In genomic region chr13:34257980-34258379, GRCh38 we compare ENCODE assay signal across 16 cellular contexts.
A peak's percentile ranks its signal among the peaks of the same experiment; 100 is the strongest.
DNase-seq lines count a peak whose midpoint lies in the region; ATAC-seq, FAIRE-seq and TF ChIP-seq lines count a peak whose summit lies in the region.
"Had no signal": no experiment of that assay in that cellular context is flagged by ENCODE, and none has a peak within 500 bp of the region (broad histone marks: within the 10 kb centered on the region; RNA-seq: fewer than 3 reads in every experiment).

No MANE protein-coding gene starts in this region.

- peaks cover 18 to 19% of the 10 kb centered on the region in 2 donors for H3K9me3 Mint-ChIP-seq in natural killer cell

- no peak for TF ChIP-seq EP300 in H1 (IDR thresholded peaks at IDR 0.05; ENCODE audit: borderline replicate concordance in 1 of 2, low read depth in 2 of 2, low read length in 2 of 2)

- H3K4me2 ChIP-seq in H1 (ENCODE audit: insufficient read depth in 1 of 2, low read depth in 2 of 2, low read length in 2 of 2): no peak overlapping the region

- no peaks in the 10 kb centered on the region for H3K79me2 ChIP-seq in H1 (ENCODE audit: control insufficient read depth in 1 of 2, insufficient read depth in 2 of 2, low read length in 2 of 2)

- TF ChIP-seq CTCF in H1 (IDR thresholded peaks at IDR 0.05; ENCODE audit: control extremely low read depth in 1 of 3, insufficient read depth in 1 of 3, low read depth in 1 of 3, low read length in 3 of 3) (no peak), upper lobe of right lung (IDR thresholded peaks at IDR 0.05) (no peak), natural killer cell (IDR thresholded peaks at IDR 0.05) (no peak)

- H2AK5ac ChIP-seq in H1 (ENCODE audit: low read depth, low read length): no peak overlapping the region

- H3K23me2 ChIP-seq in H1 (ENCODE audit: low read depth, low read length): no peaks in the 10 kb centered on the region

- H4K5ac ChIP-seq in H1 (ENCODE audit: insufficient read length, low read depth, low read length): no peak overlapping the region

- no peaks in the 10 kb centered on the region for H4K20me1 ChIP-seq in H1 (replicated peaks in 1 of 2; ENCODE audit: control insufficient read depth in 1 of 2, insufficient read depth in 2 of 2, low read length in 2 of 2)

- H4K91ac ChIP-seq in H1 (replicated peaks; ENCODE audit: insufficient read length, low read length): peak overlapping the region; percentile 29

- no peaks in the 10 kb centered on the region for H3K27me3 ChIP-seq in H1 (replicated peaks in 1 of 4; ENCODE audit: control insufficient read depth in 3 of 4, extremely low read depth in 1 of 4, insufficient read depth in 3 of 4, low read length in 3 of 4)
- H3K27me3 ChIP-seq in upper lobe of right lung: no peaks in the 10 kb centered on the region
- H3K27me3 ChIP-seq: breast epithelium, stomach, upper lobe of left lung had no signal

- H3K18ac ChIP-seq in H1 (ENCODE audit: extremely low read depth, low read length): no peak overlapping the region

- WGBS in H1 (ENCODE audit: extremely low coverage in 1 of 2, insufficient coverage in 1 of 2, insufficient read length in 1 of 2, insufficient replicate concordance in 2 of 2, low coverage in 1 of 2, low lambda C conversion rate in 2 of 2, missing lambda C conversion rate in 1 of 2), 2 experiments: 91% methylated on average over 4 of the region's 4 CpGs; no CpG with 5 or more reads in 1 of the 2 experiments

- no peaks in the 10 kb centered on the region for H3K79me1 ChIP-seq in H1 (ENCODE audit: low read depth, low read length)

- H3K56ac ChIP-seq in H1 (replicated peaks; ENCODE audit: insufficient read length, low read depth, low read length): no peak overlapping the region

- H3K23ac ChIP-seq in H1 (ENCODE audit: insufficient read length): no peak overlapping the region

- H3K36me3 Mint-ChIP-seq in natural killer cell: no peaks in the 10 kb centered on the region

- no peak for FAIRE-seq in H1 (lab: Jason Lieb, UNC)

- H3K4me3 ChIP-seq in H1 (ENCODE audit: extremely low read depth in 1 of 4, insufficient read depth in 2 of 4, low read depth in 3 of 4, low read length in 4 of 4) (no peak overlapping the region), upper lobe of right lung (no peak overlapping the region)
- H3K4me3 ChIP-seq: breast epithelium, stomach, upper lobe of left lung had no signal

- no peak overlapping the region for H3K9ac ChIP-seq in H1 (replicated peaks in 1 of 4; ENCODE audit: extremely low read depth in 1 of 4, low read depth in 3 of 4, low read length in 3 of 4)

- no peak overlapping the region for H2BK15ac ChIP-seq in H1 (ENCODE audit: low read length)

- DNase-seq in left ventricle myocardium superior (no peak), Right ventricle myocardium inferior (ENCODE audit: missing footprints) (no peak), NCI-H446 treated with DMSO at 0.1 percent for 48 hours (lab: John Stamatoyannopoulos, UW) (peak; percentile 45), H1 (ENCODE audit: low read depth in 1 of 2, low spot score in 2 of 2) (no peak), upper lobe of right lung (no peak), cerebellum (ENCODE audit: low spot score) (no peak), natural killer cell (no peak)
- DNase-seq: activated CD4-positive, CD25-positive, alpha-beta regulatory T cell; erythroblast; NCI-H2107; NCI-H69; stomach; upper lobe of left lung had no signal

- no peak overlapping the region for H4K8ac ChIP-seq in H1 (ENCODE audit: extremely low read depth, insufficient read depth, low read length)

- no peak overlapping the region for H3K27ac ChIP-seq in H1 (ENCODE audit: low read depth, low read length)
- H3K27ac ChIP-seq in upper lobe of right lung: no peak overlapping the region
- H3K27ac ChIP-seq: breast epithelium, stomach, upper lobe of left lung had no signal

- H3K36me3 ChIP-seq in H1 (ENCODE audit: control insufficient read depth in 2 of 4, insufficient read depth in 4 of 4, low read length in 3 of 4): no peaks in the 10 kb centered on the region
- no peaks in the 10 kb centered on the region for H3K36me3 ChIP-seq in upper lobe of right lung
- H3K36me3 ChIP-seq: breast epithelium, stomach, upper lobe of left lung had no signal

- H3K4me3 Mint-ChIP-seq in natural killer cell: no peak overlapping the region

- CTCF ChIA-PET in H1 (lab: Charles Lee; ENCODE audit: partially characterized antibody): no interaction called here

- TF ChIP-seq RAD21 in H1 (IDR thresholded peaks at IDR 0.05 in 1 of 2, conservative IDR thresholded peaks at IDR 0.05 in 1 of 2; ENCODE audit: low read depth in 2 of 2, low read length in 2 of 2): no peak

- H3K27ac Mint-ChIP-seq in natural killer cell: no peak overlapping the region
- H3K27ac Mint-ChIP-seq: activated T-helper 2 cell treated with anti-CD3 and anti-CD28 coated beads, Interferon-gamma antibody, Interleukin-2, Interleukin-4, amounts not matched to agents 10 μg/mL and 5 μg/mL and 100 μg/mL, durations not matched to agents 14 hours and 24 hours and 36 hours had no signal

- no peak overlapping the region for H3K4ac ChIP-seq in H1 (replicated peaks; ENCODE audit: insufficient read length, low read depth, low read length)

- H3K9me3 ChIP-seq in H1 (ENCODE audit: insufficient read depth in 2 of 2, low read depth in 1 of 2, low read length in 1 of 2) (0 out of 4 replicates have a peak, but pooled peaks cover 2 to 3% of the 10 kb centered on the region in 2 experiments), upper lobe of right lung (no peaks in the 10 kb centered on the region)
- H3K9me3 ChIP-seq: breast epithelium, upper lobe of left lung had no signal

- no peak overlapping the region for H2BK120ac ChIP-seq in H1 (replicated peaks; ENCODE audit: low read depth, low read length)

- POLR2A ChIA-PET in H1 (lab: Charles Lee; ENCODE audit: partially characterized antibody): no interaction called here

- H2BK5ac ChIP-seq in H1 (ENCODE audit: low read depth, low read length): no peak overlapping the region

- H2AFZ ChIP-seq in H1 (ENCODE audit: low read length): no peak overlapping the region

- intact Hi-C loops in left ventricle myocardium superior (cut with micrococcal nuclease) (no loop called here), Right ventricle myocardium inferior (cut with DNase I) (no loop called here), upper lobe of right lung (cut with DNase I) (no loop called here), natural killer cell (cut with micrococcal nuclease) (no loop called here)

- H3K27me3 Mint-ChIP-seq in natural killer cell (ENCODE audit: low read depth in 2 of 2): no peaks in the 10 kb centered on the region

- H2BK12ac ChIP-seq in H1 (ENCODE audit: low read depth, low read length): no peak overlapping the region

- H3K14ac ChIP-seq in H1 (ENCODE audit: insufficient read length): no peak overlapping the region

- TF ChIP-seq POLR2A in H1 (IDR thresholded peaks at IDR 0.05; ENCODE audit: control extremely low read depth in 1 of 2, low read depth in 2 of 2, low read length in 2 of 2): no peak

- H3K4me1 ChIP-seq in H1 (replicated peaks in 1 of 4; ENCODE audit: control insufficient read depth in 3 of 4, insufficient read depth in 4 of 4, low read length in 3 of 4) (no peaks in the 10 kb centered on the region), upper lobe of right lung (no peaks in the 10 kb centered on the region)
- H3K4me1 ChIP-seq: breast epithelium, stomach, upper lobe of left lung had no signal

- H3K4me1 Mint-ChIP-seq in natural killer cell: peaks cover 0 to 4% of the 10 kb centered on the region in 2 donors

- H2BK20ac ChIP-seq in H1 (ENCODE audit: low read length): no peak overlapping the region

- ATAC-seq in left ventricle myocardium superior (peak; percentile 35), Right ventricle myocardium inferior (no peak), upper lobe of right lung (peak; percentile 82), natural killer cell (no peak), GM21360 (IDR thresholded peaks at IDR 0.05; ENCODE audit: unreplicated experiment) (no peak)

TF ChIP-seq in H1, 55 proteins besides CTCF, POLR2A, EP300 and RAD21:
- TF ChIP-seq TCF12 (IDR thresholded peaks at IDR 0.05; ENCODE audit: low read depth, low read length) (no peak), NANOG (IDR thresholded peaks at IDR 0.05; ENCODE audit: insufficient read depth, low read depth, low read length, poor library complexity, severe bottlenecking) (no peak), SIN3A (conservative IDR thresholded peaks at IDR 0.05 in 1 of 2, IDR thresholded peaks at IDR 0.05 in 1 of 2; ENCODE audit: low read depth in 1 of 2, low read length in 2 of 2) (no peak), SRF (IDR thresholded peaks at IDR 0.05; ENCODE audit: low read depth, low read length) (no peak), SP1 (IDR thresholded peaks at IDR 0.05; ENCODE audit: low read depth, low read length) (no peak), EZH2 (IDR thresholded peaks at IDR 0.05; ENCODE audit: low read depth, low read length, severe bottlenecking) (no peak), TAF7 (optimal IDR thresholded peaks at IDR 0.05; ENCODE audit: borderline replicate concordance, low read depth, low read length) (no peak), RBBP5 (IDR thresholded peaks at IDR 0.05; ENCODE audit: borderline replicate concordance, low read depth, low read length) (no peak), BRCA1 (IDR thresholded peaks at IDR 0.05; ENCODE audit: low read depth, low read length) (no peak), POU5F1 (IDR thresholded peaks at IDR 0.05; ENCODE audit: low read depth, low read length) (no peak), BCL11A (IDR thresholded peaks at IDR 0.05; ENCODE audit: low read depth in 2 of 2, low read length in 2 of 2) (no peak), HDAC6 (IDR thresholded peaks at IDR 0.05; ENCODE audit: low read depth, low read length) (no peak), KDM4A (IDR thresholded peaks at IDR 0.05; ENCODE audit: low read depth, low read length, severe bottlenecking) (no peak), JUND (IDR thresholded peaks at IDR 0.05; ENCODE audit: low read length) (no peak), SAP30 (IDR thresholded peaks at IDR 0.05; ENCODE audit: insufficient read depth, insufficient replicate concordance, low read length) (no peak)

Comparison
In these comparisons a context has a peak if more than half of its experiments do, and no peak if none do; other contexts are left out.
1. ATAC-seq: peak in left ventricle myocardium superior (single experiment) and upper lobe of right lung (single experiment); none in Right ventricle myocardium inferior (single experiment), natural killer cell (0 of 3) and GM21360 (single experiment).